Comparison of ENCODE assay signal across 15 cellular contexts in genomic region chr17:44568311-44568710, GRCh38. TPM values are rescaled to one million over a fixed set of nuclear protein-coding genes. Genes with fewer than 3 reads are reported as not detected.
"Had no signal": no experiment of that assay in that cellular context is flagged by ENCODE, and none has a peak within 500 bp of the region (broad histone marks: within the 10 kb centered on the region; RNA-seq: fewer than 3 reads in every experiment).

No MANE protein-coding gene starts in this region.

- H3K27ac Mint-ChIP-seq: activated B cell treated with CpG ODN at 0.5 μM for 24 hours; activated CD4-positive, alpha-beta T cell treated with anti-CD3 and anti-CD28 coated beads, Interleukin-2, amount 10 ng/mL, durations not matched to agents 24 days and 14 days; activated naive CD8-positive, alpha-beta T cell treated with anti-CD3 and anti-CD28 coated beads for 36 hours; T-helper 17 cell had no signal

- H3K4me1 Mint-ChIP-seq: activated CD4-positive, alpha-beta T cell treated with anti-CD3 and anti-CD28 coated beads, Interleukin-2, amount 10 ng/mL, durations not matched to agents 24 days and 14 days; activated naive CD8-positive, alpha-beta T cell treated with anti-CD3 and anti-CD28 coated beads for 36 hours; T-helper 17 cell had no signal

- ATAC-seq: activated T-cell treated with anti-CD3 and anti-CD28 coated beads, Interleukin-2, amount 50 U/mL, for 4 hours; T-helper 17 cell had no signal

- H3K27ac ChIP-seq: SJSA1 had no signal

- H3K4me3 ChIP-seq: MG63, SJSA1 had no signal

- H3K9me3 ChIP-seq: MG63 had no signal

- H3K27me3 ChIP-seq: MG63, SJSA1 had no signal

- H3K36me3 ChIP-seq: MG63, SJSA1 had no signal

- H3K4me3 Mint-ChIP-seq: activated B cell treated with CpG ODN at 0.5 μM for 24 hours; activated CD4-positive, alpha-beta T cell treated with anti-CD3 and anti-CD28 coated beads, Interleukin-2, amount 10 ng/mL, durations not matched to agents 24 days and 14 days; activated naive CD8-positive, alpha-beta T cell treated with anti-CD3 and anti-CD28 coated beads for 36 hours; T-helper 17 cell had no signal

- DNase-seq: activated B cell treated with CpG ODN at 0.5 μM for 24 hours; activated CD4-positive, alpha-beta T cell treated with anti-CD3 and anti-CD28 coated beads for 1 hour; activated CD8-positive, alpha-beta memory T cell treated with anti-CD3 and anti-CD28 coated beads for 24 hours; activated effector memory CD4-positive, alpha-beta T cell treated with anti-CD3 and anti-CD28 coated beads, Interleukin-2, amount 50 U/mL, for 16 hours; activated T-cell treated with anti-CD3 and anti-CD28 coated beads, Interleukin-2, amount 50 U/mL, for 4 hours; NCI-H1436; NCI-H1694 treated with DMSO at 0.1 percent for 48 hours; NCI-H2029 treated with DMSO at 0.1 percent for 48 hours; NCI-H510A treated with DMSO at 0.1 percent for 48 hours; SHP77; T-helper 17 cell had no signal

RNA-seq across cellular contexts. Expression of gene FZD2, which starts 11.0 kb away (rescaled TPM):
- total RNA-seq: activated CD4-positive, alpha-beta T cell treated with anti-CD3 and anti-CD28 coated beads, Interleukin-2, amount 10 ng/mL, durations not matched to agents 24 days and 14 days; activated naive CD8-positive, alpha-beta T cell treated with anti-CD3 and anti-CD28 coated beads for 36 hours had no signal
